8 cellular contexts compared by ENCODE assay signal in the genomic region with DNA sequence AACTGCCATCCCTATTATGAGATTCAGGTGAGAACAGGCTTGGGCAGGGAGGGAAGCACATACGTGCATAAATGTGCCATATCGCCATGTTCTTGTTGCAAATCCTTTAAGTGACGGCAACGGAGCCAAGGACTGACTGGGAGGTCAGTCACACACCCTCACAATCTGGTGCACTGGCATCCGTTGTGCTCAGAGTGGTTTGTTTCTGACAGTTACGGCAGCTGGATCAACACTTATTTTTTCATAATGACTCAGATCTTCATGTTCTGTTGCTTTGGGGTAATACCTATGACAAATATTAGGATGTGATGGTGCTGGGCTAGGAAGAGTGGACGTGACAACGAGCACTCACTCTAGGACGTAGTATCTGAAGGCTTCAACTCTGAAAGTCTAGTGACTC. TPM values are rescaled to one million over a fixed set of nuclear protein-coding genes. Genes with fewer than 3 reads are reported as not detected.
DNase-seq lines count a peak whose midpoint lies in the region; ATAC-seq, FAIRE-seq and TF ChIP-seq lines count a peak whose summit lies in the region.

No MANE protein-coding gene starts in this region.

- no peak overlapping the region for H3K27ac ChIP-seq in H1 (ENCODE audit: low read depth, low read length)

- no peaks in the 10 kb centered on the region for H3K23me2 ChIP-seq in H1 (ENCODE audit: low read depth, low read length)

- H4K8ac ChIP-seq in H1 (ENCODE audit: extremely low read depth, insufficient read depth, low read length): no peak overlapping the region

- no peak for TF ChIP-seq CTCF in GM13976 (IDR thresholded peaks at IDR 0.05; ENCODE audit: borderline replicate concordance, control extremely low read depth, extremely low read depth, insufficient read depth, missing control alignments)
- TF ChIP-seq CTCF in H1 (IDR thresholded peaks at IDR 0.05; ENCODE audit: control extremely low read depth in 1 of 3, insufficient read depth in 1 of 3, low read depth in 1 of 3, low read length in 3 of 3): no peak

- no peak overlapping the region for H4K5ac ChIP-seq in H1 (ENCODE audit: insufficient read length, low read depth, low read length)

- H3K14ac ChIP-seq in H1 (ENCODE audit: insufficient read length): no peak overlapping the region

- no peak overlapping the region for H3K18ac ChIP-seq in H1 (ENCODE audit: extremely low read depth, low read length)

- no peak overlapping the region for H3K9ac ChIP-seq in H1 (replicated peaks in 1 of 4; ENCODE audit: extremely low read depth in 1 of 4, low read depth in 3 of 4, low read length in 3 of 4)

- WGBS in H1 (ENCODE audit: extremely low coverage in 1 of 2, insufficient coverage in 1 of 2, insufficient read length in 1 of 2, insufficient replicate concordance in 2 of 2, low coverage in 1 of 2, low lambda C conversion rate in 2 of 2, missing lambda C conversion rate in 1 of 2), 2 experiments: 92% methylated on average over 9 of the region's 9 CpGs; no CpG with 5 or more reads in 1 of the 2 experiments

- no peak overlapping the region for H3K4me3 ChIP-seq in H1 (ENCODE audit: extremely low read depth in 1 of 4, insufficient read depth in 2 of 4, low read depth in 3 of 4, low read length in 4 of 4)

- no peak overlapping the region for H3K4ac ChIP-seq in H1 (replicated peaks; ENCODE audit: insufficient read length, low read depth, low read length)

- H3K27me3 ChIP-seq in H1 (replicated peaks in 1 of 4; ENCODE audit: control insufficient read depth in 3 of 4, extremely low read depth in 1 of 4, insufficient read depth in 3 of 4, low read length in 3 of 4): no peaks in the 10 kb centered on the region

- no peak for TF ChIP-seq RAD21 in H1 (IDR thresholded peaks at IDR 0.05 in 1 of 2, conservative IDR thresholded peaks at IDR 0.05 in 1 of 2; ENCODE audit: low read depth in 2 of 2, low read length in 2 of 2)

- H2BK120ac ChIP-seq in H1 (replicated peaks; ENCODE audit: low read depth, low read length): no peak overlapping the region

- in situ Hi-C loops in GM13976 (cut with MboI; ENCODE audit: low sequenced_read_pairs, unreplicated experiment): no loop called here

- no peak overlapping the region for H4K91ac ChIP-seq in H1 (replicated peaks; ENCODE audit: insufficient read length, low read length)

- H3K9me3 ChIP-seq in H1 (ENCODE audit: insufficient read depth in 2 of 2, low read depth in 1 of 2, low read length in 1 of 2): no peaks in the 10 kb centered on the region

- peak; percentile 90 for ATAC-seq in GM19467 (IDR thresholded peaks at IDR 0.05; ENCODE audit: unreplicated experiment)
- ATAC-seq in HG03432 (IDR thresholded peaks at IDR 0.05; ENCODE audit: unreplicated experiment): peak; percentile 95

- peak overlapping the region; percentile 9; the same call in 1 of the 2 replicates for H2BK20ac ChIP-seq in H1 (ENCODE audit: low read length)

- H3K4me2 ChIP-seq in H1 (ENCODE audit: insufficient read depth in 1 of 2, low read depth in 2 of 2, low read length in 2 of 2): no peak overlapping the region

- H4K20me1 ChIP-seq in H1 (replicated peaks in 1 of 2; ENCODE audit: control insufficient read depth in 1 of 2, insufficient read depth in 2 of 2, low read length in 2 of 2): no peaks in the 10 kb centered on the region

- DNase-seq in GM13976 (ENCODE audit: low spot score): peak; percentile 48
- no peak for DNase-seq in H1 (ENCODE audit: low read depth in 1 of 2, low spot score in 2 of 2)
- no peak for DNase-seq in H54 (ENCODE audit: insufficient read length, low spot score)
- DNase-seq in amygdala (lab: John Stamatoyannopoulos, UW): no peak
- DNase-seq in kidney glomerular epithelial cell (lab: John Stamatoyannopoulos, UW): no peak
- DNase-seq in central memory CD4-positive, alpha-beta T cell: no peak

- POLR2A ChIA-PET in H1 (lab: Charles Lee; ENCODE audit: partially characterized antibody): no interaction called here

- TF ChIP-seq POLR2A in H1 (IDR thresholded peaks at IDR 0.05; ENCODE audit: control extremely low read depth in 1 of 2, low read depth in 2 of 2, low read length in 2 of 2) (no peak), H54 (IDR thresholded peaks at IDR 0.05; ENCODE audit: low read depth, low read length) (no peak)

- no peaks in the 10 kb centered on the region for H3K79me1 ChIP-seq in H1 (ENCODE audit: low read depth, low read length)

- H2BK12ac ChIP-seq in H1 (ENCODE audit: low read depth, low read length): no peak overlapping the region

- TF ChIP-seq EP300 in H1 (IDR thresholded peaks at IDR 0.05; ENCODE audit: borderline replicate concordance in 1 of 2, low read depth in 2 of 2, low read length in 2 of 2): no peak

- H3K36me3 ChIP-seq in H1 (ENCODE audit: control insufficient read depth in 2 of 4, insufficient read depth in 4 of 4, low read length in 3 of 4): no peaks in the 10 kb centered on the region

- 0 out of 7 replicates have a peak, but pooled peaks cover 0 to 2% (median 0%) of the 10 kb centered on the region in 4 experiments for H3K4me1 ChIP-seq in H1 (replicated peaks in 1 of 4; ENCODE audit: control insufficient read depth in 3 of 4, insufficient read depth in 4 of 4, low read length in 3 of 4)

- H2BK5ac ChIP-seq in H1 (ENCODE audit: low read depth, low read length): no peak overlapping the region

- no peak overlapping the region for H2AK5ac ChIP-seq in H1 (ENCODE audit: low read depth, low read length)

- CTCF ChIA-PET in H1 (lab: Charles Lee; ENCODE audit: partially characterized antibody): interaction anchor here (0.6 to 1.0 kb wide), 2 partner anchors 714 to 1317 kb away, joined by 3 read pairs; no protein-coding TSS in a partner anchor

- FAIRE-seq in H1 (lab: Jason Lieb, UNC) (no peak), H54 (lab: Jason Lieb, UNC) (no peak)

- H3K79me2 ChIP-seq in H1 (ENCODE audit: control insufficient read depth in 1 of 2, insufficient read depth in 2 of 2, low read length in 2 of 2): no peaks in the 10 kb centered on the region

- H3K56ac ChIP-seq in H1 (replicated peaks; ENCODE audit: insufficient read length, low read depth, low read length): no peak overlapping the region

- H3K23ac ChIP-seq in H1 (ENCODE audit: insufficient read length): no peak overlapping the region

- H2BK15ac ChIP-seq in H1 (ENCODE audit: low read length): no peak overlapping the region

- no peak overlapping the region for H2AFZ ChIP-seq in H1 (ENCODE audit: low read length)

TF ChIP-seq in H1, 55 proteins besides CTCF, POLR2A, EP300 and RAD21:
- TF ChIP-seq NRF1 (IDR thresholded peaks at IDR 0.05; ENCODE audit: low read depth, low read length): no peak

RNA-seq across cellular contexts. Expression of gene PREP, which starts 56.2 kb away (rescaled TPM):
- 67.8 and 70.0 TPM in 2 replicates for total RNA-seq in H1 (2021; fragmentation: NEBNext Ultra II Directional; extraction: Animal tissue kit (Norgen Biotek cat#: 25700))
- polyA plus RNA-seq in H1 (2011; rRNA removed): 20.2 and 26.8 TPM in 2 replicates
- polyA plus RNA-seq in H1 (2011; cell fraction: cytosol; rRNA removed): 28.5 TPM
- 26.0 TPM for polyA plus RNA-seq in H1 (2011; cell fraction: nucleus; rRNA removed)
- polyA plus RNA-seq in H1 (2012, experiment 1 of 2): 48.8 to 52.7 TPM (median 52.5 TPM) in 4 replicates
- polyA plus RNA-seq in H1 (2012, experiment 2 of 2): 18.2 TPM
- 50.1 TPM for polyA plus RNA-seq in H1 (2013, experiment 1 of 2)
- polyA plus RNA-seq in H1 (2013, experiment 2 of 2): 49.3 TPM
- 41.0 and 42.6 TPM in 2 replicates for polyA minus RNA-seq in H1 (2011; rRNA and poly(A)+ RNA removed)
- polyA minus RNA-seq in H1 (2011; cell fraction: cytosol; rRNA and poly(A)+ RNA removed): 32.4 TPM
- 36.4 TPM for polyA minus RNA-seq in H1 (2011; cell fraction: nucleus; rRNA and poly(A)+ RNA removed)
